ENCODE assay signal across 19 cellular contexts in the genomic region with DNA sequence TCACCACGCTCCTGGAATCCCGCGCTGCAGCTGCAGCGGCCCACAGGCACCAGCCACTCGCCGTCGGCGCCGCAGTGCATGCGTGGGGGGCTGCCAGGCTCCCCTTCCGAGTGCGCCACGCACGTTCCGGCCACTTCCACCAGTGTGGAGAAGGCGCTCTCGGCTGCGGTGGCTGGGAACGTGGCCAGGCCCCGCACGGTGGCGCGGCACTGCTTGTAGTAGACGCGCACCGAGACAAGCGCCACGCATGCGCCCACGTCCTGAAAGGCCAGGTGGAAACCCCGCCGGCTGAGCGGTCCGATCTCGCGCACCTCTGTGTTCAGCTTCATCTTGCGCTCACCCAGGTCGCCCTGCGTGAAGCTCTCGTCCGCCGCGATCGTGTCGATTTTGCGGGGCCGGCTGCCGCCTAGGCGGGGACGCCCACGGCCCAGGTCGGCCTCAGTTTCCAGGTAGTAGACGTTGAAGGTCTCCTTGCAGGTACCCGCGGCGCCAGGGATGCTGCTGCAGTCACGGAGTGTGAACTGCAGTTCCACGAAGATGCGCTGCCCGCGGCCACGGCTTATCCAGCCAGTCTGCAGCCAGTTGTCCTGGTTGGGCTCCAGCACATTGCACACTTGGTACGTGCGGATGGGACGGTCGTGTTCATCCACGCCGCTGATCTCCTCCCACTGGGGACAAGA. TPM values are rescaled to one million over a fixed set of nuclear protein-coding genes. Genes with fewer than 3 reads are reported as not detected.
"Had no signal": no experiment of that assay in that cellular context is flagged by ENCODE, and none has a peak within 500 bp of the region (broad histone marks: within the 10 kb centered on the region; RNA-seq: fewer than 3 reads in every experiment).

No MANE protein-coding gene starts in this region.

- H3K4me1 Mint-ChIP-seq: endodermal cell had no signal

- ATAC-seq: foreskin keratinocyte; left colon; mucosa of descending colon; naive thymus-derived CD8-positive, alpha-beta T cell; pancreas; right cardiac atrium had no signal

- H3K27ac Mint-ChIP-seq: endodermal cell; naive thymus-derived CD8-positive, alpha-beta T cell; progenitor cell of endocrine pancreas; stimulated activated naive CD8-positive, alpha-beta T cell treated with anti-CD3 and anti-CD28 coated beads, Interleukin-15, Interleukin-2, amounts not matched to agents 100 ng/mL and 50 ng/mL, for 24 hours had no signal

- H3K9me3 Mint-ChIP-seq: endodermal cell; stimulated activated naive CD8-positive, alpha-beta T cell treated with anti-CD3 and anti-CD28 coated beads, Interleukin-15, Interleukin-2, amounts not matched to agents 100 ng/mL and 50 ng/mL, for 24 hours had no signal

- H3K4me3 Mint-ChIP-seq: endodermal cell; naive thymus-derived CD8-positive, alpha-beta T cell; stimulated activated naive CD8-positive, alpha-beta T cell treated with anti-CD3 and anti-CD28 coated beads, Interleukin-15, Interleukin-2, amounts not matched to agents 100 ng/mL and 50 ng/mL, for 24 hours had no signal

- DNase-seq: dermis blood vessel endothelial cell; effector CD4-positive, alpha-beta T cell; endodermal cell; erythroblast; foreskin keratinocyte; left colon; mammary epithelial cell; mucosa of descending colon; naive thymus-derived CD8-positive, alpha-beta T cell; pancreas; right cardiac atrium; small intestine; stimulated activated CD4-positive, alpha-beta T cell treated with anti-CD3 and anti-CD28 coated beads, Interleukin-2, amount 100 ng/mL, for 48 hours; tibial artery; uterus had no signal

- H3K27ac ChIP-seq: foreskin keratinocyte, pancreas, tibial artery, upper lobe of left lung, uterus had no signal

RNA-seq across cellular contexts. Expression of a gene that starts 3.4 kb away (rescaled TPM):
- total RNA-seq: dermis blood vessel endothelial cell; endothelial cell of umbilical vein; foreskin keratinocyte; mammary epithelial cell; naive thymus-derived CD8-positive, alpha-beta T cell had no signal
